23 cellular contexts compared by ENCODE assay signal in genomic region chr12:114547636-114548035, GRCh38.
DNase-seq lines count a peak whose midpoint lies in the region; ATAC-seq, FAIRE-seq and TF ChIP-seq lines count a peak whose summit lies in the region.
"Had no signal": no experiment of that assay in that cellular context is flagged by ENCODE, and none has a peak within 500 bp of the region (broad histone marks: within the 10 kb centered on the region; RNA-seq: fewer than 3 reads in every experiment).

No MANE protein-coding gene starts in this region.

- H3K4me3 ChIP-seq in A549: no peak overlapping the region
- no peak overlapping the region for H3K4me3 ChIP-seq in mucosa of descending colon
- H3K4me3 ChIP-seq: K562, MG63, SK-N-MC had no signal

- no peak for TF ChIP-seq CTCF in A549 (IDR thresholded peaks at IDR 0.05)
- TF ChIP-seq CTCF in mucosa of descending colon (IDR thresholded peaks at IDR 0.05): no peak

- WGBS in A549 (ENCODE audit: missing lambda C conversion rate): 69% methylated on average over 1 of the region's 1 CpG

- intact Hi-C loops in mucosa of descending colon (cut with DNase I, micrococcal nuclease): no loop called here

- POLR2A ChIA-PET in A549 (lab: Yijun Ruan, JAX): no interaction called here

- H3K4me1 ChIP-seq in A549: no peaks in the 10 kb centered on the region
- no peaks in the 10 kb centered on the region for H3K4me1 ChIP-seq in mucosa of descending colon (ENCODE audit: low read depth)

- TF ChIP-seq EP300 in A549 (IDR thresholded peaks at IDR 0.05): no peak

- CTCF ChIA-PET in A549 (lab: Yijun Ruan, JAX): interaction anchor here (0.6 to 1.7 kb wide), 4 partner anchors 23 to 586 kb away, joined by 3 to 5 read pairs (median 4); no protein-coding TSS in a partner anchor

- no peak for FAIRE-seq in A549 (lab: Jason Lieb, UNC)
- FAIRE-seq: GM19239, H54, K562 had no signal

- TF ChIP-seq POLR2A in A549 (IDR thresholded peaks at IDR 0.05; ENCODE audit: low read length): no peak

- H3K4me2 ChIP-seq in A549: no peak overlapping the region

- in situ Hi-C loops in ACHN (cut with HindIII; ENCODE audit: low pct_ligation_motif_present, low pct_unique_long_range_greater_than_20kb, low sequenced_read_pairs): no loop called here

- DNase-seq in A549 (ENCODE audit: low read depth in 1 of 2, low spot score in 1 of 2) (no peak), NCI-H128 (lab: John Stamatoyannopoulos, UW; ENCODE audit: unreplicated experiment) (peak; percentile 6), NCI-H748 treated with DMSO at 0.1 percent for 48 hours (lab: John Stamatoyannopoulos, UW) (peak; percentile 25), iPS-NIHi7 (ENCODE audit: extremely low spot score) (peak; percentile 18), ACHN (no peak), mucosa of descending colon (no peak)
- no peak for DNase-seq in stimulated activated CD4-positive, alpha-beta T cell treated with anti-CD3 and anti-CD28 coated beads, Interleukin-2, amount 100 ng/mL, for 24 hours
- no peak for DNase-seq in stimulated activated CD4-positive, alpha-beta T cell treated with anti-CD3 and anti-CD28 coated beads, Interleukin-2, amount 100 ng/mL, for 48 hours
- DNase-seq: CD4-positive, alpha-beta T cell; COR-L47; DMS79; MG63; NCI-H187; NCI-H226; NCI-H524 treated with DMSO at 0.1 percent for 48 hours; NK-92 treated with Interleukin-12 subunit alpha and Interleukin-12 subunit beta, amount 100 ng/mL, for 24 hours; SHP77 treated with DMSO at 0.1 percent for 48 hours; SW 1271 had no signal

- H3K9me3 ChIP-seq in A549: peaks cover 9% of the 10 kb centered on the region; the same call in 1 of the 3 replicates
- no peaks in the 10 kb centered on the region for H3K9me3 ChIP-seq in mucosa of descending colon
- H3K9me3 ChIP-seq: MG63 had no signal

- no peak for TF ChIP-seq RAD21 in A549 (conservative IDR thresholded peaks at IDR 0.05 in 1 of 2, IDR thresholded peaks at IDR 0.05 in 1 of 2)

- no peak overlapping the region for H3K27ac ChIP-seq in A549
- H3K27ac ChIP-seq: RWPE1, SK-N-MC had no signal

- ATAC-seq in A549 (peak; percentile 19 to 30; a peak in 1 of 6 replicates), mucosa of descending colon (no peak)
- ATAC-seq: K562 had no signal

- no peaks in the 10 kb centered on the region for H3K36me3 ChIP-seq in mucosa of descending colon (ENCODE audit: low read depth)
- H3K36me3 ChIP-seq: MG63 had no signal

TF ChIP-seq in A549, 52 proteins besides CTCF, POLR2A, EP300 and RAD21:
- TF ChIP-seq MYC (IDR thresholded peaks at IDR 0.05; ENCODE audit: borderline replicate concordance, low read length) (no peak), HMGXB4 (CRISPR knock-in tag; IDR thresholded peaks at IDR 0.05; ENCODE audit: borderline replicate concordance) (no peak), SMC3 (IDR thresholded peaks at IDR 0.05) (no peak), POLR2AphosphoS2 (conservative IDR thresholded peaks at IDR 0.05; ENCODE audit: low read length) (no peak), RCOR1 (IDR thresholded peaks at IDR 0.05; ENCODE audit: low read depth, low read length) (no peak), FOXS1 (CRISPR knock-in tag; IDR thresholded peaks at IDR 0.05) (no peak), EHF (CRISPR knock-in tag; IDR thresholded peaks at IDR 0.05) (no peak)
TF ChIP-seq in A549: peak in this region for 0.

Comparison
In these comparisons a context has a peak if more than half of its experiments do, and no peak if none do; other contexts are left out.
1. DNase-seq: peak in NCI-H128 (single experiment), NCI-H748 treated with DMSO at 0.1 percent for 48 hours (single experiment) and iPS-NIHi7 (single experiment); none in A549 (0 of 2), stimulated activated CD4-positive, alpha-beta T cell treated with anti-CD3 and anti-CD28 coated beads, Interleukin-2, amount 100 ng/mL, for 24 hours (0 of 2), ACHN (single experiment), stimulated activated CD4-positive, alpha-beta T cell treated with anti-CD3 and anti-CD28 coated beads, Interleukin-2, amount 100 ng/mL, for 48 hours (0 of 2) and mucosa of descending colon (0 of 3).